16 cellular contexts compared by ENCODE assay signal in genomic region chr12:65334534-65334933, GRCh38. TPM values are rescaled to one million over a fixed set of nuclear protein-coding genes. Genes with fewer than 3 reads are reported as not detected.
DNase-seq lines count a peak whose midpoint lies in the region; ATAC-seq, FAIRE-seq and TF ChIP-seq lines count a peak whose summit lies in the region.
"Had no signal": no experiment of that assay in that cellular context is flagged by ENCODE, and none has a peak within 500 bp of the region (broad histone marks: within the 10 kb centered on the region; RNA-seq: fewer than 3 reads in every experiment).

No MANE protein-coding gene starts in this region.

- CTCF ChIA-PET in IMR-90 (lab: Yijun Ruan, JAX) (no interaction called here), HepG2 (lab: Yijun Ruan, JAX; ENCODE audit: low intra/inter-chr PET ratio, low total read pairs) (no interaction called here)

- no peak overlapping the region for H2AFZ ChIP-seq in IMR-90 (replicated peaks; ENCODE audit: low read length, poor library complexity)
- peak overlapping the region; percentile 47 for H2AFZ ChIP-seq in HepG2 (ENCODE audit: low read length)
- H2AFZ ChIP-seq in smooth muscle cell (ENCODE audit: low read depth), result no peak overlapping the region

- H3K4me3 ChIP-seq in IMR-90 (ENCODE audit: insufficient read depth, low read depth, low read length), result no peak overlapping the region
- no peak overlapping the region for H3K4me3 ChIP-seq in HepG2 (replicated peaks in 1 of 3; ENCODE audit: insufficient read depth in 1 of 3, low read depth in 2 of 3, low read length in 3 of 3)
- H3K4me3 ChIP-seq in smooth muscle cell, result no peak overlapping the region
- no peak overlapping the region for H3K4me3 ChIP-seq in HAP-1
- H3K4me3 ChIP-seq: colonic mucosa, GM23338 had no signal

- H3K79me2 ChIP-seq in HepG2 (ENCODE audit: insufficient read depth, low read length) (no peaks in the 10 kb centered on the region), smooth muscle cell (ENCODE audit: low read depth) (no peaks in the 10 kb centered on the region)

- in situ Hi-C loops in IMR-90 (cut with MboI; ENCODE audit: low sequenced_read_pairs) (no loop called here), HepG2 (cut with HindIII; ENCODE audit: extremely low pct_ligation_motif_present, low pct_unique_long_range_greater_than_20kb) (no loop called here), HAP-1 (cut with MboI; ENCODE audit: low sequenced_read_pairs) (no loop called here)

- peak overlapping the region; percentile 47 for H4K91ac ChIP-seq in IMR-90 (ENCODE audit: insufficient read depth, low read depth, low read length)

- H3K9me3 ChIP-seq in IMR-90 (ENCODE audit: control insufficient read depth, insufficient read depth, low read length) (peaks cover 3% of the 10 kb centered on the region; the same call in 1 of the 2 replicates), HepG2 (ENCODE audit: low read length) (no peaks in the 10 kb centered on the region), smooth muscle cell (replicated peaks; ENCODE audit: low read depth) (no peaks in the 10 kb centered on the region), HAP-1 (no peaks in the 10 kb centered on the region)
- H3K9me3 ChIP-seq: colonic mucosa had no signal

- TF ChIP-seq POLR2A in IMR-90 (IDR thresholded peaks at IDR 0.05; ENCODE audit: low read depth, low read length), result no peak
- TF ChIP-seq POLR2A in HepG2 (IDR thresholded peaks at IDR 0.05; ENCODE audit: insufficient read depth in 1 of 2, low read depth in 2 of 2, low read length in 2 of 2), result no peak

- TF ChIP-seq EP300 in HepG2 (IDR thresholded peaks at IDR 0.05; ENCODE audit: low read depth in 2 of 2, low read length in 2 of 2), result no peak
- no peak for TF ChIP-seq EP300 in HepG2 (CRISPR knock-in tag; IDR thresholded peaks at IDR 0.05; ENCODE audit: borderline replicate concordance)

- H3K27ac ChIP-seq in IMR-90 (ENCODE audit: insufficient read depth, low read length), result peak overlapping the region; percentile 86; the same call in 1 of the 2 replicates
- H3K27ac ChIP-seq in HepG2 (ENCODE audit: extremely low read length, insufficient read depth, low read length), result peak overlapping the region; percentile 76
- peak overlapping the region; percentile 94 for H3K27ac ChIP-seq in smooth muscle cell (ENCODE audit: low read depth)
- H3K27ac ChIP-seq: colonic mucosa, VCaP had no signal

- FAIRE-seq in HepG2 (lab: Jason Lieb, UNC), result peak; percentile 26

- ATAC-seq in IMR-90 (ENCODE audit: low read depth) (no peak), HepG2 (no peak)
- ATAC-seq: GM23338 had no signal

- H3K56ac ChIP-seq in IMR-90 (ENCODE audit: extremely low read depth, insufficient read depth, low read length), result no peak overlapping the region; the same call in 1 of the 2 replicates

- TF ChIP-seq RAD21 in IMR-90 (IDR thresholded peaks at IDR 0.05; ENCODE audit: low read length) (no peak), HepG2 (CRISPR knock-in tag; IDR thresholded peaks at IDR 0.05) (no peak)

- peak overlapping the region; percentile 80; the same call in 1 of the 2 replicates for H3K23ac ChIP-seq in IMR-90 (ENCODE audit: low read depth, low read length)

- H4K20me1 ChIP-seq in IMR-90 (ENCODE audit: insufficient read depth, low read length) (no peaks in the 10 kb centered on the region), HepG2 (ENCODE audit: insufficient read depth, low read length) (no peaks in the 10 kb centered on the region), smooth muscle cell (ENCODE audit: low read depth) (no peaks in the 10 kb centered on the region)

- peak overlapping the region; percentile 62 for H3K18ac ChIP-seq in IMR-90 (ENCODE audit: low read depth, low read length)

- peak overlapping the region; percentile 88 for H2BK5ac ChIP-seq in IMR-90 (ENCODE audit: low read depth, low read length, poor library complexity, severe bottlenecking)

- peak overlapping the region; percentile 65 for H3K4ac ChIP-seq in IMR-90 (ENCODE audit: low read depth, low read length)

- intact Hi-C loops in IMR-90 (cut with micrococcal nuclease), result no loop called here
- intact Hi-C loops in HepG2 (cut with micrococcal nuclease; ENCODE audit: unreplicated experiment), result no loop called here

- H4K5ac ChIP-seq in IMR-90 (ENCODE audit: low read depth, low read length), result peak overlapping the region; percentile 14

- H3F3A ChIP-seq in smooth muscle cell (ENCODE audit: low read depth), result peaks cover 40% of the 10 kb centered on the region

- H3K36me3 ChIP-seq in IMR-90 (ENCODE audit: control insufficient read depth, insufficient read depth, low read length), result peaks cover 6% of the 10 kb centered on the region; the same call in 1 of the 2 replicates
- no peaks in the 10 kb centered on the region for H3K36me3 ChIP-seq in HepG2 (replicated peaks in 1 of 2; ENCODE audit: control insufficient read depth in 1 of 2, insufficient read depth in 2 of 2, low read length in 2 of 2)
- H3K36me3 ChIP-seq in smooth muscle cell (ENCODE audit: low read depth), result no peaks in the 10 kb centered on the region
- no peaks in the 10 kb centered on the region for H3K36me3 ChIP-seq in HAP-1 (replicated peaks)
- H3K36me3 ChIP-seq: colonic mucosa had no signal

- peak overlapping the region; percentile 80 for H3K14ac ChIP-seq in IMR-90 (replicated peaks; ENCODE audit: low read depth, low read length)

- TF ChIP-seq CTCF in IMR-90 (conservative IDR thresholded peaks at IDR 0.05; ENCODE audit: low read depth, low read length), result no peak
- TF ChIP-seq CTCF in HepG2 (CRISPR knock-in tag; IDR thresholded peaks at IDR 0.05), result no peak
- no peak for TF ChIP-seq CTCF in smooth muscle cell (IDR thresholded peaks at IDR 0.05; ENCODE audit: borderline replicate concordance, insufficient read depth, poor library complexity, severe bottlenecking)

- BruUV-seq in IMR-90 (replicated peaks; lab: Mats Ljungman, UMichigan), result no TSS peak
- BruUV-seq in HepG2 (replicated peaks; lab: Mats Ljungman, UMichigan), result no TSS peak

- H3K4me1 ChIP-seq in IMR-90 (ENCODE audit: control insufficient read depth, insufficient read depth, low read length), result peaks cover 10% of the 10 kb centered on the region
- peaks cover 22% of the 10 kb centered on the region for H3K4me1 ChIP-seq in HepG2 (ENCODE audit: insufficient read depth, low read length)
- peaks cover 15% of the 10 kb centered on the region for H3K4me1 ChIP-seq in smooth muscle cell (ENCODE audit: low read depth)
- H3K4me1 ChIP-seq in HAP-1, result no peaks in the 10 kb centered on the region
- H3K4me1 ChIP-seq: colonic mucosa had no signal

- peak overlapping the region; percentile 65 for H2AK5ac ChIP-seq in IMR-90 (ENCODE audit: low read depth, low read length)

- dilution Hi-C loops in IMR-90 (cut with HindIII; ENCODE audit: low sequenced_read_pairs, unreplicated experiment), result no loop called here

- DNase-seq in IMR-90 (peak; percentile 32), cerebellar cortex (ENCODE audit: low spot score) (peak; percentile 86), HepG2 (ENCODE audit: low spot score) (no peak), smooth muscle cell (lab: John Stamatoyannopoulos, UW; ENCODE audit: unreplicated experiment) (no peak), HAP-1 (ENCODE audit: low spot score in 2 of 2) (no peak), cerebellar nuclear complex (lab: John Stamatoyannopoulos, UW) (no peak), NCI-H345 treated with DMSO at 0.1 percent for 48 hours (lab: John Stamatoyannopoulos, UW; ENCODE audit: unreplicated experiment) (no peak)
- DNase-seq: C1 segment of cervical spinal cord, colonic mucosa, DMS79 treated with DMSO at 0.1 percent for 48 hours, erythroblast, left cardiac atrium, NCI-H187, NCI-H524 had no signal

- H3K27me3 ChIP-seq in IMR-90 (ENCODE audit: control insufficient read depth, insufficient read depth, low read length) (no peaks in the 10 kb centered on the region), HepG2 (ENCODE audit: control insufficient read depth in 1 of 2, insufficient read depth in 2 of 2, low read length in 2 of 2) (no peaks in the 10 kb centered on the region), smooth muscle cell (ENCODE audit: low read depth) (no peaks in the 10 kb centered on the region), HAP-1 (ENCODE audit: low read depth) (no peaks in the 10 kb centered on the region)
- H3K27me3 ChIP-seq: colonic mucosa had no signal

- H2BK20ac ChIP-seq in IMR-90 (ENCODE audit: low read depth, low read length), result peak overlapping the region; percentile 88

- H4K8ac ChIP-seq in IMR-90 (ENCODE audit: low read depth in 2 of 2, low read length in 2 of 2), result peak overlapping the region; percentile 60 to 73; a peak in 3 of 4 replicates

- peak overlapping the region; percentile 84 for H2BK120ac ChIP-seq in IMR-90 (ENCODE audit: low read depth, low read length)

- H3K79me1 ChIP-seq in IMR-90 (ENCODE audit: low read depth in 1 of 2, low read length in 2 of 2), result peaks cover 3 to 13% of the 10 kb centered on the region in 2 experiments; a peak in 2 of 4 replicates

- H3K9me1 ChIP-seq in IMR-90 (ENCODE audit: insufficient read depth, low read length), result 0 out of 2 replicates have a peak, but pooled peaks cover 7% of the 10 kb centered on the region

- H2BK15ac ChIP-seq in IMR-90 (ENCODE audit: low read depth, low read length), result peak overlapping the region; percentile 79; the same call in 1 of the 3 replicates

- no peak overlapping the region for H2AK9ac ChIP-seq in IMR-90 (replicated peaks; ENCODE audit: low read depth, low read length, poor library complexity)

- H3K9ac ChIP-seq in IMR-90 (ENCODE audit: low read depth, low read length) (no peak overlapping the region), HepG2 (ENCODE audit: insufficient read depth, low read depth, low read length) (no peak overlapping the region; the same call in 1 of the 2 replicates), smooth muscle cell (ENCODE audit: low read depth) (no peak overlapping the region)

- H3K4me2 ChIP-seq in IMR-90 (ENCODE audit: low read depth, low read length) (no peak overlapping the region), HepG2 (ENCODE audit: low read depth, low read length) (no peak overlapping the region), smooth muscle cell (peak overlapping the region; percentile 83)
- H3K4me2 ChIP-seq: GM23338 had no signal

- POLR2A ChIA-PET in IMR-90 (lab: Charles Lee; ENCODE audit: unreplicated experiment), result interaction anchor here (0.6 kb wide), 1 partner anchor 491 kb away, joined by 3 read pairs; no protein-coding TSS in a partner anchor
- POLR2A ChIA-PET in HepG2 (lab: Yijun Ruan, JAX), result no interaction called here

RNA-seq across cellular contexts. Expression of gene MSRB3, which starts 56.1 kb away (rescaled TPM):
- total RNA-seq in IMR-90 (2012; rRNA removed) (31.7 and 40.8 TPM in 2 replicates), HepG2 (2016; rRNA removed; fragmentation: Illumina TruSeq; extraction: Trizol) (1.4 and 1.5 TPM in 2 replicates), smooth muscle cell (63.1 and 91.8 TPM in 2 replicates)
- polyA plus RNA-seq in IMR-90 (2012; rRNA removed) (28.6 and 35.7 TPM in 2 replicates), HepG2 (2011; rRNA removed) (1.6 and 1.9 TPM in 2 replicates), smooth muscle cell (74.6 and 107 TPM in 2 replicates)
- 11.2 and 15.2 TPM in 2 replicates for polyA plus RNA-seq in IMR-90 (2012; cell fraction: cytosol; rRNA removed)
- 8.9 and 36.8 TPM in 2 replicates for polyA plus RNA-seq in IMR-90 (2012; cell fraction: nucleus; rRNA removed; ENCODE audit: low replicate concordance)
- 1.1 and 1.8 TPM in 2 replicates for total RNA-seq in HepG2 (2016; cell fraction: cytosol; rRNA removed; fragmentation: Illumina TruSeq; extraction: Trizol; ENCODE audit: low read depth)
- 0.79 and 2.2 TPM in 2 replicates for total RNA-seq in HepG2 (2016; cell fraction: insoluble cytoplasmic fraction; rRNA removed; fragmentation: Illumina TruSeq; extraction: Trizol)
- total RNA-seq in HepG2 (2016; cell fraction: membrane; rRNA removed; fragmentation: Illumina TruSeq; extraction: Trizol), result 0.96 and 1.7 TPM in 2 replicates
- total RNA-seq in HepG2 (2016; cell fraction: nucleus; rRNA removed; fragmentation: Illumina TruSeq; extraction: Trizol), result 1.4 and 1.5 TPM in 2 replicates
- 0.98 and 1.4 TPM in 2 replicates for polyA plus RNA-seq in HepG2 (2011; cell fraction: cytosol; rRNA removed)
- polyA plus RNA-seq in HepG2 (2011; cell fraction: nucleus; rRNA removed), result 0.59 and 0.96 TPM in 2 replicates
- polyA plus RNA-seq in HepG2 (2012), result 0.49 and 0.52 TPM in 2 replicates
- 0.66 and 0.92 TPM in 2 replicates for polyA plus RNA-seq in HepG2 (2016; cell fraction: cytosol; fragmentation: Illumina TruSeq; extraction: Trizol; ENCODE audit: low read depth)
- polyA plus RNA-seq in HepG2 (2016; cell fraction: insoluble cytoplasmic fraction; fragmentation: Illumina TruSeq; extraction: Trizol; ENCODE audit: low read depth), result 1.1 and 1.3 TPM in 2 replicates
- 0.57 and 1.9 TPM in 2 replicates for polyA plus RNA-seq in HepG2 (2016; cell fraction: membrane; fragmentation: Illumina TruSeq; extraction: Trizol; ENCODE audit: low read depth)
- 1.8 TPM in 2 replicates for polyA plus RNA-seq in HepG2 (2016; cell fraction: nucleus; fragmentation: Illumina TruSeq; extraction: Trizol; ENCODE audit: insufficient read depth, low read depth)
- 3.4 and 28.8 TPM in 2 replicates for polyA minus RNA-seq in HepG2 (2011; rRNA and poly(A)+ RNA removed; ENCODE audit: low replicate concordance)
- polyA minus RNA-seq in HepG2 (2011; cell fraction: cytosol; rRNA and poly(A)+ RNA removed), result 0.79 and 0.97 TPM in 2 replicates
- polyA minus RNA-seq in HepG2 (2011; cell fraction: nucleus; rRNA and poly(A)+ RNA removed), result 5.0 and 5.9 TPM in 2 replicates

Comparison
In these comparisons a context has a peak if more than half of its experiments do, and no peak if none do; other contexts are left out.
1. DNase-seq: peak in IMR-90 (single experiment) and cerebellar cortex (single experiment); none in HepG2 (single experiment), smooth muscle cell (single experiment), HAP-1 (0 of 2), cerebellar nuclear complex (0 of 2) and NCI-H345 treated with DMSO at 0.1 percent for 48 hours (single experiment).
2. RNA of gene MSRB3, which starts 56.1 kb away (total RNA-seq): 63.1 to 91.8 TPM in smooth muscle cell and 31.7 to 40.8 TPM in IMR-90; 0.79 to 2.2 TPM in HepG2; every median in the first group is over 10 times any median in the second.
3. Peak in every context shown above with its lines, with median percentiles within 50 percentile points of each other: H3K27ac ChIP-seq.